ENCODE assay signal across 14 cellular contexts in genomic region chr12:49049566-49050224, GRCh38. TPM values are rescaled to one million over a fixed set of nuclear protein-coding genes. Genes with fewer than 3 reads are reported as not detected.
DNase-seq lines count a peak whose midpoint lies in the region; FAIRE-seq and TF ChIP-seq lines count a peak whose summit lies in the region.
"Had no signal": no experiment of that assay in that cellular context is flagged by ENCODE, and none has a peak within 500 bp of the region (broad histone marks: within the 10 kb centered on the region; RNA-seq: fewer than 3 reads in every experiment).

No MANE protein-coding gene starts in this region.

- H3K27ac ChIP-seq in mesendoderm (ENCODE audit: low read depth, low read length): no peak overlapping the region

- no peak overlapping the region for H3K56ac ChIP-seq in mesendoderm (ENCODE audit: low read length)

- no peak overlapping the region for H3K4ac ChIP-seq in mesendoderm (ENCODE audit: low read depth, low read length)

- H4K8ac ChIP-seq in mesendoderm (ENCODE audit: low read depth, low read length): no peak overlapping the region

- TF ChIP-seq CTCF in choroid plexus epithelial cell (conservative IDR thresholded peaks at IDR 0.05; ENCODE audit: low read depth, low read length): no peak

- H3K23ac ChIP-seq in mesendoderm (ENCODE audit: low read length): no peak overlapping the region

- peak; percentile 28 for DNase-seq in AG08395 (ENCODE audit: low spot score)
- DNase-seq in LHCN-M2 (ENCODE audit: low read depth): peak; percentile 69
- DNase-seq in choroid plexus epithelial cell (ENCODE audit: low read depth): peak; percentile 81
- DNase-seq in myocyte (ENCODE audit: low read depth): peak; percentile 51
- no peak for DNase-seq in GM19239 (ENCODE audit: insufficient read length, low spot score)
- no peak for DNase-seq in NCI-H1436 (lab: John Stamatoyannopoulos, UW)
- DNase-seq in mesendoderm: no peak
- no peak for DNase-seq in activated CD4-positive, alpha-beta T cell treated with anti-CD3 and anti-CD28 coated beads for 1 hour
- DNase-seq: activated CD4-positive, alpha-beta memory T cell treated with anti-CD3 and anti-CD28 coated beads, Interleukin-2, amount 10 ng/mL, durations not matched to agents 7 days and 5 days; activated effector memory CD4-positive, alpha-beta T cell treated with Interleukin-2 at 50 U/mL for 16 hours; C1 segment of cervical spinal cord; NCI-H524; stimulated activated CD4-positive, alpha-beta T cell treated with anti-CD3 and anti-CD28 coated beads, Interleukin-2, amount 100 ng/mL, for 24 hours had no signal

- H2AK5ac ChIP-seq in mesendoderm (ENCODE audit: low read length): no peak overlapping the region

- H2BK5ac ChIP-seq in mesendoderm (ENCODE audit: low read length): no peak overlapping the region

- H3K27me3 ChIP-seq in mesendoderm (ENCODE audit: insufficient read depth, low read length, poor library complexity): no peaks in the 10 kb centered on the region

- H3K18ac ChIP-seq in mesendoderm (ENCODE audit: low read length): no peak overlapping the region

- FAIRE-seq in GM19239 (lab: Jason Lieb, UNC): no peak
- FAIRE-seq: RCC 7860 had no signal

- H3K4me2 ChIP-seq in mesendoderm (ENCODE audit: low read length): no peak overlapping the region

- no peak overlapping the region for H2BK15ac ChIP-seq in mesendoderm (replicated peaks; ENCODE audit: low read depth)

- no CpG with 5 or more reads among the region's 20 CpGs for WGBS in mesendoderm (ENCODE audit: extremely low coverage, insufficient coverage, low lambda C conversion rate)

- no peaks in the 10 kb centered on the region for H3K4me1 ChIP-seq in mesendoderm (ENCODE audit: control insufficient read depth, low read depth, low read length)

- peaks cover 11% of the 10 kb centered on the region for H3K79me2 ChIP-seq in mesendoderm (ENCODE audit: control insufficient read depth, insufficient read depth, low read length)

- no peak overlapping the region for H2BK120ac ChIP-seq in mesendoderm (ENCODE audit: low read depth, low read length)

- H3K36me3 ChIP-seq in mesendoderm (ENCODE audit: control insufficient read depth, insufficient read depth, low read length): peaks cover 50% of the 10 kb centered on the region

- peaks cover 21% of the 10 kb centered on the region for H3K79me1 ChIP-seq in mesendoderm (ENCODE audit: low read length)

- H3K9ac ChIP-seq in mesendoderm (ENCODE audit: low read length): no peak overlapping the region

- no peak overlapping the region for H4K5ac ChIP-seq in mesendoderm (ENCODE audit: low read length)

- H3K4me3 ChIP-seq in choroid plexus epithelial cell (ENCODE audit: low read depth, low read length) (no peak overlapping the region), mesendoderm (ENCODE audit: low read length) (no peak overlapping the region)

RNA-seq across cellular contexts. Expression of gene KMT2D, which starts 10.9 kb away (rescaled TPM):
- 22.6 and 26.9 TPM in 2 replicates for total RNA-seq in LHCN-M2 (2014; rRNA removed)
- polyA plus RNA-seq in LHCN-M2 (2012): 20.3 TPM
- total RNA-seq in myocyte: 26.6 and 32.2 TPM in 2 replicates
- 31.0 TPM for polyA plus RNA-seq in myocyte (2012)
- polyA plus RNA-seq in mesendoderm (2013, experiment 1 of 2): 20.5 TPM
- 19.3 TPM for polyA plus RNA-seq in mesendoderm (2013, experiment 2 of 2)

RNA-seq across cellular contexts. Expression of gene RHEBL1, which starts 20.1 kb away (rescaled TPM):
- total RNA-seq in LHCN-M2 (2014; rRNA removed) (0.90 and 2.9 TPM in 2 replicates), myocyte (1.2 TPM in 1 of 2 replicates, not detected in the other)
- polyA plus RNA-seq in LHCN-M2 (2012): 1.2 TPM
- polyA plus RNA-seq in myocyte (2012): 1.2 TPM
- polyA plus RNA-seq in mesendoderm (2013, experiment 1 of 2): 3.2 TPM
- polyA plus RNA-seq in mesendoderm (2013, experiment 2 of 2): 3.1 TPM

RNA-seq across cellular contexts. Expression of gene PRKAG1, which starts 31.1 kb away (rescaled TPM):
- total RNA-seq in LHCN-M2 (2014; rRNA removed): 68.0 and 77.4 TPM in 2 replicates
- 77.5 TPM for polyA plus RNA-seq in LHCN-M2 (2012)
- 67.0 and 76.0 TPM in 2 replicates for total RNA-seq in myocyte
- polyA plus RNA-seq in myocyte (2012): 88.8 TPM
- 25.8 TPM for polyA plus RNA-seq in mesendoderm (2013, experiment 1 of 2)
- polyA plus RNA-seq in mesendoderm (2013, experiment 2 of 2): 25.6 TPM

RNA-seq across cellular contexts. Expression of gene DHH, which starts 44.9 kb away (rescaled TPM):
- total RNA-seq in LHCN-M2 (2014; rRNA removed) (0.06 TPM in 1 of 2 replicates, not detected in the other), myocyte (0.21 and 0.27 TPM in 2 replicates)
- polyA plus RNA-seq in LHCN-M2 (2012): 0.02 TPM
- 0.05 TPM for polyA plus RNA-seq in myocyte (2012)
- polyA plus RNA-seq in mesendoderm (2013, experiment 1 of 2): 0.01 TPM
- 0.03 TPM for polyA plus RNA-seq in mesendoderm (2013, experiment 2 of 2)

RNA-seq across cellular contexts. Expression of gene DDN, which starts 50.5 kb away (rescaled TPM):
- 0.06 and 0.52 TPM in 2 replicates for total RNA-seq in LHCN-M2 (2014; rRNA removed)
- 0.38 TPM for polyA plus RNA-seq in LHCN-M2 (2012)
- 3.4 and 12.3 TPM in 2 replicates for total RNA-seq in myocyte
- 1.1 TPM for polyA plus RNA-seq in myocyte (2012)
- 0.04 TPM for polyA plus RNA-seq in mesendoderm (2013, experiment 1 of 2)
- 0.06 TPM for polyA plus RNA-seq in mesendoderm (2013, experiment 2 of 2)

Comparison
In these comparisons a context has a peak if more than half of its experiments do, and no peak if none do; other contexts are left out.
1. DNase-seq: peak in AG08395 (single experiment), LHCN-M2 (single experiment), choroid plexus epithelial cell (single experiment) and myocyte (single experiment); none in GM19239 (single experiment), NCI-H1436 (single experiment), mesendoderm (single experiment) and activated CD4-positive, alpha-beta T cell treated with anti-CD3 and anti-CD28 coated beads for 1 hour (single experiment).